1 cellular context compared by ENCODE assay signal in the genomic region with DNA sequence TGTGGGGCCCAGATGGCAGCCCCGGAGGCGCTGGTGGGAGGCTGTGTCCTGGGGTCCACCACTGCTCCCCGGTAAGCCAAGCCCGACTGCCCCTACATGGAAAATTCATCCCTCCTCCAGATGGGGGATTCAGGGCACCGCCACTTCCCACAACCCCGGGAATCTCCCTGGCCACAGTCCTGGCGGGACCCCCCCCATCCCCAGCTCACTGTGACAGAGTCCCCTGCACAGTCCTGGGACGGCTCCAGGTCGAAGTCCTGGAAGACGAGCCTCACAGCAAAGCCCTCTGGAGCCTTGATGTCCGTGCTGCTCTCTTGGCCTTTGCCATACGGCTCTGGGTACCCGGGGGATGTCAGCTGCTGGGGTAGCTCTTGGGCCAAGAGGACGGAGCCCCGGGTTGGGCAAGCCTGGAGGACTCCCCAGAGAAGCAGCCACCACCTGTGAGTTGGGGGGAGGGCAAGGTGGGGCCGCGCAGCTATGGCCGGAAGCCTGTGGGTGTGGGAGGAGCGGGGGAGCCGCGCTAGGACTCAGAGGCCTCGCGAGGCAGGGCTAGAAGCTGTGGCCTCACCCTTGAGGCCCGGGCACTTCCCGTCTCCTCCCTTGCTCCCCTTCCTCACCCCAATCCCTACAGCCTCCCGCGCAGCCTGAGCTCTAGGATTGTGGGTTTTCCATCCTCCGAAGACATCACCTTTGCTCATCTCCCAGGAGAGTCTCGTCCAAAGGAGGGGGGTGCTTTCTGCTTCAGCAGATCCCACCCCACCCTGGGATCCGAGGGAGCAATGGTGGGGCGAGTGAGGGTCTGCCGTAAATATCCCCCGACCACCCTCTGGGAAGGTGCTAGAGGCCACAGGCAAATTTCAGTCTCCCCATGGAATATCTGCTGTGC.
TF ChIP-seq lines count a peak whose summit lies in the region.

No MANE protein-coding gene starts in this region.

TF ChIP-seq in IMR-90, 13 proteins besides CTCF, POLR2A, EP300 and RAD21:
- no peak for TF ChIP-seq MXI1 (IDR thresholded peaks at IDR 0.05; ENCODE audit: borderline replicate concordance, low read depth, low read length)
- 0 out of 2 replicates have a peak, but pooled peaks have one; percentile 16 for TF ChIP-seq MAZ (IDR thresholded peaks at IDR 0.05; ENCODE audit: borderline replicate concordance, low read depth, low read length)
